In genomic region chr3:123335007-123335670, GRCh38 we compare ENCODE assay signal across 13 cellular contexts.
DNase-seq lines count a peak whose midpoint lies in the region; ATAC-seq, FAIRE-seq and TF ChIP-seq lines count a peak whose summit lies in the region.
"Had no signal": no experiment of that assay in that cellular context is flagged by ENCODE, and none has a peak within 500 bp of the region (broad histone marks: within the 10 kb centered on the region; RNA-seq: fewer than 3 reads in every experiment).

No MANE protein-coding gene starts in this region.

- FAIRE-seq in GM12878 (lab: Jason Lieb, UNC): no peak
- FAIRE-seq: urothelium cell line had no signal

- H3K79me2 ChIP-seq in GM12878 (ENCODE audit: control insufficient read depth, insufficient read depth, low read length): no peaks in the 10 kb centered on the region

- H3K36me3 ChIP-seq in GM12878 (ENCODE audit: control insufficient read depth in 2 of 2, insufficient read depth in 2 of 2, low read length in 1 of 2) (no peaks in the 10 kb centered on the region), endodermal cell (ENCODE audit: control insufficient read depth, insufficient read depth, low read length) (no peaks in the 10 kb centered on the region), gastrocnemius medialis (no peaks in the 10 kb centered on the region)

- 13% methylated on average over 14 of the region's 14 CpGs for WGBS in GM12878 (ENCODE audit: insufficient coverage, insufficient replicate concordance, low lambda C conversion rate, missing lambda C conversion rate)
- WGBS in endodermal cell (ENCODE audit: insufficient coverage in 1 of 2, insufficient read length in 1 of 2), 2 experiments: 86 to 91% methylated on average over 6 to 14 of the region's 14 CpGs

- DNase-seq in GM10248 (ENCODE audit: extremely low spot score) (peak; percentile 43), GM12878 (ENCODE audit: low read depth, low spot score) (peak; percentile 7), endodermal cell (no peak), NCI-H69 (lab: John Stamatoyannopoulos, UW) (no peak), gastrocnemius medialis (no peak), EL (no peak)
- peak; percentile 50 for DNase-seq in natural killer cell treated with Interleukin-12 subunit alpha and Interleukin-12 subunit beta and Interleukin-15 and Interleukin-18, amount 100 ng/mL, for 72 hours (ENCODE audit: low spot score)
- DNase-seq: AML-193, cerebellar nuclear complex had no signal

- intact Hi-C loops in GM12878 (cut with micrococcal nuclease; ENCODE audit: unreplicated experiment) (no loop called here), gastrocnemius medialis (cut with DNase I; ENCODE audit: low total_unique reads) (no loop called here)

- no peaks in the 10 kb centered on the region for H4K20me1 ChIP-seq in GM12878 (ENCODE audit: control insufficient read depth, insufficient read depth)

- H3K27ac ChIP-seq in GM12878 (ENCODE audit: control insufficient read depth, insufficient read depth): no peak overlapping the region
- H3K27ac ChIP-seq in endodermal cell (ENCODE audit: low read depth, low read length): no peak overlapping the region
- no peak overlapping the region for H3K27ac ChIP-seq in gastrocnemius medialis
- H3K27ac ChIP-seq: epithelial cell of prostate had no signal

- no peak overlapping the region for H3K4me2 ChIP-seq in GM12878 (ENCODE audit: control insufficient read depth, insufficient read depth)

- H3K4me3 ChIP-seq in GM12878 (no peak overlapping the region), endodermal cell (ENCODE audit: low read length) (no peak overlapping the region), gastrocnemius medialis (no peak overlapping the region)

- no peak for TF ChIP-seq POLR2A in GM12878 (IDR thresholded peaks at IDR 0.05; ENCODE audit: low read depth, low read length)
- no peak for TF ChIP-seq POLR2A in gastrocnemius medialis (IDR thresholded peaks at IDR 0.05)

- H3K27me3 ChIP-seq in GM12878 (replicated peaks in 1 of 2; ENCODE audit: control insufficient read depth in 2 of 2, insufficient read depth in 2 of 2, low read length in 1 of 2) (no peaks in the 10 kb centered on the region), endodermal cell (ENCODE audit: control insufficient read depth, insufficient read depth, low read length, poor library complexity, severe bottlenecking) (no peaks in the 10 kb centered on the region), gastrocnemius medialis (no peaks in the 10 kb centered on the region)

- H3K4me3 Mint-ChIP-seq in natural killer cell treated with Interleukin-12 subunit alpha and Interleukin-12 subunit beta and Interleukin-15 and Interleukin-18, amount 100 ng/mL, for 72 hours: no peak overlapping the region
- H3K4me3 Mint-ChIP-seq in endodermal cell: no peak overlapping the region

- H3K9ac ChIP-seq in GM12878 (ENCODE audit: control insufficient read depth, insufficient read depth, low read length) (no peak overlapping the region), endodermal cell (ENCODE audit: extremely low read depth, low read length, poor library complexity, severe bottlenecking) (no peak overlapping the region)

- no peaks in the 10 kb centered on the region for H3K9me3 Mint-ChIP-seq in natural killer cell treated with Interleukin-12 subunit alpha and Interleukin-12 subunit beta and Interleukin-15 and Interleukin-18, amount 100 ng/mL, for 72 hours
- H3K9me3 Mint-ChIP-seq in endodermal cell: no peaks in the 10 kb centered on the region

- H3K9me3 ChIP-seq in GM12878 (replicated peaks; ENCODE audit: control insufficient read depth, insufficient read depth, low read length): no peaks in the 10 kb centered on the region
- no peaks in the 10 kb centered on the region for H3K9me3 ChIP-seq in endodermal cell (ENCODE audit: control insufficient read depth, low read length)
- no peaks in the 10 kb centered on the region for H3K9me3 ChIP-seq in gastrocnemius medialis

- H2AFZ ChIP-seq in GM12878 (ENCODE audit: control insufficient read depth, low read depth, low read length): no peak overlapping the region

- CTCF ChIA-PET in GM10248 (lab: Yijun Ruan, JAX): interaction anchor here (0.9 to 1.8 kb wide), 3 partner anchors 8 to 225 kb away, joined by 3 to 6 read pairs (median 3); no protein-coding TSS in a partner anchor
- CTCF ChIA-PET in GM12878 (lab: Yijun Ruan, JAX): no interaction called here

- no peak overlapping the region for H3K27ac Mint-ChIP-seq in natural killer cell treated with Interleukin-12 subunit alpha and Interleukin-12 subunit beta and Interleukin-15 and Interleukin-18, amount 100 ng/mL, for 72 hours
- H3K27ac Mint-ChIP-seq in endodermal cell: no peak overlapping the region

- no peaks in the 10 kb centered on the region for H3K27me3 Mint-ChIP-seq in natural killer cell treated with Interleukin-12 subunit alpha and Interleukin-12 subunit beta and Interleukin-15 and Interleukin-18, amount 100 ng/mL, for 72 hours
- no peaks in the 10 kb centered on the region for H3K27me3 Mint-ChIP-seq in endodermal cell (ENCODE audit: insufficient read depth)

- no peak for TF ChIP-seq EP300 in GM12878 (IDR thresholded peaks at IDR 0.05; ENCODE audit: borderline replicate concordance in 1 of 2, control insufficient read depth in 1 of 2, low read depth in 2 of 2, low read length in 2 of 2)

- in situ Hi-C loops in GM12878 (cut with MboI) (no loop called here), gastrocnemius medialis (cut with MboI; ENCODE audit: low sequenced_read_pairs in 4 of 4) (loop anchor here in 3 of 4 donors (10.0 to 25.0 kb wide), 2 partner anchors 152 to 220 kb away; no protein-coding TSS in a partner anchor)

- POLR2A ChIA-PET in GM10248 (lab: Yijun Ruan, JAX) (no interaction called here), GM12878 (lab: Charles Lee) (no interaction called here)

- RAD21 ChIA-PET in GM12878 (lab: Charles Lee; ENCODE audit: unreplicated experiment): no interaction called here

- H3K4me1 ChIP-seq in GM12878 (ENCODE audit: control insufficient read depth, insufficient read depth, low read length): no peaks in the 10 kb centered on the region
- no peaks in the 10 kb centered on the region for H3K4me1 ChIP-seq in endodermal cell (ENCODE audit: control insufficient read depth, insufficient read depth, low read length)
- no peaks in the 10 kb centered on the region for H3K4me1 ChIP-seq in gastrocnemius medialis

- SMC1A ChIA-PET in GM12878 (lab: Charles Lee; ENCODE audit: uncharacterized antibody, unreplicated experiment): interaction anchor here (1.1 kb wide), 1 partner anchor 9 kb away, joined by 3 read pairs; no protein-coding TSS in a partner anchor

- no peaks in the 10 kb centered on the region for H3K36me3 Mint-ChIP-seq in natural killer cell treated with Interleukin-12 subunit alpha and Interleukin-12 subunit beta and Interleukin-15 and Interleukin-18, amount 100 ng/mL, for 72 hours
- H3K36me3 Mint-ChIP-seq in endodermal cell (ENCODE audit: low read depth): no peaks in the 10 kb centered on the region

- no peak for TF ChIP-seq RAD21 in GM12878 (IDR thresholded peaks at IDR 0.05; ENCODE audit: insufficient read depth, low read depth, low read length)

- H3K4me1 Mint-ChIP-seq in natural killer cell treated with Interleukin-12 subunit alpha and Interleukin-12 subunit beta and Interleukin-15 and Interleukin-18, amount 100 ng/mL, for 72 hours (ENCODE audit: low read depth in 2 of 2): peaks cover 4 to 6% of the 10 kb centered on the region in 2 donors
- H3K4me1 Mint-ChIP-seq in endodermal cell: peaks cover 4% of the 10 kb centered on the region

- TF ChIP-seq CTCF in GM10248 (IDR thresholded peaks at IDR 0.05; ENCODE audit: control extremely low read depth, extremely low read depth, low read depth, missing control alignments): no peak
- no peak for TF ChIP-seq CTCF in GM12878 (IDR thresholded peaks at IDR 0.05 in 2 of 3, conservative IDR thresholded peaks at IDR 0.05 in 1 of 3; ENCODE audit: control insufficient read depth in 2 of 3, extremely low read depth in 1 of 3, insufficient read depth in 1 of 3, low read depth in 3 of 3, low read length in 3 of 3)
- TF ChIP-seq CTCF in endodermal cell (conservative IDR thresholded peaks at IDR 0.05): no peak
- no peak for TF ChIP-seq CTCF in gastrocnemius medialis (IDR thresholded peaks at IDR 0.05 in 4 of 5, conservative IDR thresholded peaks at IDR 0.05 in 1 of 5)

- no TSS peak for BruUV-seq in GM12878 (replicated peaks; lab: Mats Ljungman, UMichigan)

- ATAC-seq in GM21619 (IDR thresholded peaks at IDR 0.05; ENCODE audit: unreplicated experiment) (peak; percentile 78), GM12878 (peak; percentile 66), gastrocnemius medialis (no peak)
- ATAC-seq in natural killer cell treated with Interleukin-12 subunit alpha and Interleukin-12 subunit beta and Interleukin-15 and Interleukin-18, amount 100 ng/mL, for 72 hours: peak in 1 of 2 donors; percentile 6
- ATAC-seq: HCT116 had no signal

TF ChIP-seq in GM12878, 131 proteins besides CTCF, POLR2A, EP300 and RAD21:
- TF ChIP-seq PKNOX1 (IDR thresholded peaks at IDR 0.05) (peak; percentile 33; the same call in 1 of the 2 replicates), RUNX3 (IDR thresholded peaks at IDR 0.05; ENCODE audit: low read length) (no peak), IKZF2 (IDR thresholded peaks at IDR 0.05) (peak; percentile 17 to 21; a peak in 2 of 4 replicates), MTA2 (IDR thresholded peaks at IDR 0.05; ENCODE audit: low read depth) (peak; percentile 41; the same call in 1 of the 2 replicates), MEF2B (IDR thresholded peaks at IDR 0.05; ENCODE audit: partially characterized antibody, poor library complexity, severe bottlenecking) (peak; percentile 56), IKZF1 (conservative IDR thresholded peaks at IDR 0.05) (peak; percentile 33; the same call in 1 of the 2 replicates)
TF ChIP-seq in GM12878: peak in this region for 5.

Comparison
In these comparisons a context has a peak if more than half of its experiments do, and no peak if none do; other contexts are left out.
1. DNase-seq: peak in GM10248 (single experiment), GM12878 (single experiment) and natural killer cell treated with Interleukin-12 subunit alpha and Interleukin-12 subunit beta and Interleukin-15 and Interleukin-18, amount 100 ng/mL, for 72 hours (single experiment); none in endodermal cell (single experiment), NCI-H69 (single experiment), gastrocnemius medialis (0 of 2) and EL (single experiment).
2. ATAC-seq: peak in GM21619 (single experiment) and GM12878 (single experiment); none in gastrocnemius medialis (0 of 2).